8 cellular contexts compared by ENCODE assay signal in the genomic region with DNA sequence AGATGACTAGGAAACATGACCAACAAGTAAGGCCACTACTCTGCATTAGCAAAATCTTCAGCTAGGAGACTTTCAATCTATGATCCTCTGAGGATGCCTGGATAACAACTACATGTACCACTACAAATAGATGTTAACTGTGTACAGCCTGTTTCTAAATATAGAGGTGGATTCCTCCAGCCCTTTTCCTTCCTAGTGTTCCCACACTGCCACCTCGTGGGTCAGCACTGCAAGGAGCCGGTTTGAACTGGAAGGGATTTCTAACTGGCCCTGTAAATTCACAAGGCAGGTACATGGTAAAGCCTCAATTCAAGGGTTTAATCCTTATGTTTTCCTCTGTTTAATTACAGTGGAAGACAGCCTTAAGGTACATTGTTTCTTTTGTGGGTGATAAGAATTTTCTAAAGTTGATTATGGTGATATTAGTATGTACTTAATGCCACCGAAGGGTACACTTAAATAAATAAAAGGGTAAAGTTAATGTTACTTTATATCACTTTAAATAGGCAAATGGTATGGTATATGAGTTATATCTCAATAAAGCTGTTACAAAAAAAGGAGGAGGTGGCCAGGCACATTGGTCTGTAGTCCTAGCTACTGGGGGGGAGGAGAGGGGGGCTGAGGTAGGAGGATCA. TPM values are rescaled to one million over a fixed set of nuclear protein-coding genes. Genes with fewer than 3 reads are reported as not detected.
DNase-seq lines count a peak whose midpoint lies in the region; ATAC-seq and TF ChIP-seq lines count a peak whose summit lies in the region.

No MANE protein-coding gene starts in this region.

- H3K27ac ChIP-seq in esophagus muscularis mucosa (replicated peaks in 1 of 4) (peak overlapping the region in 2 of 4 donors; percentile 2 to 7), upper lobe of left lung (no peak overlapping the region)

- peak; percentile 41 to 49 for ATAC-seq in activated CD4-positive, CD25-positive, alpha-beta regulatory T cell treated with anti-CD3 and anti-CD28 coated beads, Interleukin-2, amount 50 U/mL, for 24 hours
- ATAC-seq in upper lobe of left lung (ENCODE audit: low FRiP score in 2 of 2) (peak; percentile 78 to 84), HG02623 (IDR thresholded peaks at IDR 0.05; ENCODE audit: unreplicated experiment) (no peak)

- intact Hi-C loops in esophagus muscularis mucosa (cut with DNase I) = loop anchor here (5.0 to 10.0 kb wide), 3 partner anchors 262 to 1340 kb away; partner anchors contain the start of gene KIF26B

- TF ChIP-seq POLR2A in esophagus muscularis mucosa (IDR thresholded peaks at IDR 0.05; ENCODE audit: low read depth) = no peak
- no peak for TF ChIP-seq POLR2A in upper lobe of left lung (IDR thresholded peaks at IDR 0.05)

- H3K4me1 ChIP-seq in esophagus muscularis mucosa (peaks cover 5 to 9% (median 7%) of the 10 kb centered on the region in 4 donors), upper lobe of left lung (peaks cover 0 to 5% (median 0%) of the 10 kb centered on the region in 4 donors)

- no peaks in the 10 kb centered on the region for H3K36me3 ChIP-seq in H7 (replicated peaks; ENCODE audit: control insufficient read depth, insufficient read depth, low read length)
- no peaks in the 10 kb centered on the region for H3K36me3 ChIP-seq in esophagus muscularis mucosa
- no peaks in the 10 kb centered on the region for H3K36me3 ChIP-seq in upper lobe of left lung

- H3K9me3 ChIP-seq in esophagus muscularis mucosa (no peaks in the 10 kb centered on the region), upper lobe of left lung (no peaks in the 10 kb centered on the region)

- TF ChIP-seq CTCF in esophagus muscularis mucosa (IDR thresholded peaks at IDR 0.05) (peak; percentile 86 to 89 (median 87)), upper lobe of left lung (IDR thresholded peaks at IDR 0.05) (peak in 5 of 6 experiments; percentile 45 to 68 (median 58))

- WGBS in esophagus muscularis mucosa = 31% methylated on average over 3 of the region's 3 CpGs
- 31% methylated on average over 3 of the region's 3 CpGs for WGBS in upper lobe of left lung, 2 donors

- no peak overlapping the region for H3K4me3 ChIP-seq in H7 (ENCODE audit: insufficient read depth, low read depth, low read length)
- peak overlapping the region in 1 of 4 donors; percentile 13 for H3K4me3 ChIP-seq in esophagus muscularis mucosa
- H3K4me3 ChIP-seq in upper lobe of left lung = no peak overlapping the region

- DNase-seq in COLO668 (lab: John Stamatoyannopoulos, UW; ENCODE audit: unreplicated experiment) (peak; percentile 76), H7 (peak; percentile 79), NCI-H2171 (lab: John Stamatoyannopoulos, UW) (peak; percentile 49), esophagus muscularis mucosa (ENCODE audit: extremely low spot score) (peak; percentile 90), myocyte (ENCODE audit: low read depth) (peak; percentile 84), upper lobe of left lung (peak in 1 of 2 donors; percentile 46)

- TF ChIP-seq EP300 in esophagus muscularis mucosa (IDR thresholded peaks at IDR 0.05) (no peak), upper lobe of left lung (IDR thresholded peaks at IDR 0.05) (no peak)

- H3K27me3 ChIP-seq in H7 (ENCODE audit: control insufficient read depth, insufficient read depth, low read length) (no peaks in the 10 kb centered on the region), esophagus muscularis mucosa (no peaks in the 10 kb centered on the region), upper lobe of left lung (no peaks in the 10 kb centered on the region)

RNA-seq across cellular contexts. Expression of gene SMYD3, which starts 14.4 kb away (rescaled TPM):
- 25.6 and 31.0 TPM in 2 replicates for total RNA-seq in H7 (2014; rRNA removed; shearing (Covaris generic))
- total RNA-seq in esophagus muscularis mucosa (10 to 100 TPM; 12.0 to 15.0 (median 13.2) TPM), myocyte (15.9 and 18.7 TPM in 2 replicates), upper lobe of left lung (100 to 1,000 TPM in 1 of 6 donors, 10 to 100 TPM in 5; 22.7 to 109 (median 34.0) TPM)
- polyA plus RNA-seq in myocyte (2012) = 47.0 TPM
